In genomic region chr6:44245391-44245911, GRCh38 we compare ENCODE assay signal across 8 cellular contexts. TPM values are rescaled to one million over a fixed set of nuclear protein-coding genes. Genes with fewer than 3 reads are reported as not detected.
DNase-seq lines count a peak whose midpoint lies in the region; ATAC-seq, FAIRE-seq and TF ChIP-seq lines count a peak whose summit lies in the region.

No MANE protein-coding gene starts in this region.

- peak overlapping the region; percentile 99 for H3K27ac Mint-ChIP-seq in mesothelial cell of epicardium

- H3K9me3 ChIP-seq in cardiac muscle cell (ENCODE audit: low read depth) (no peaks in the 10 kb centered on the region), uterus (no peaks in the 10 kb centered on the region)

- H3K27me3 ChIP-seq in cardiac muscle cell: no peaks in the 10 kb centered on the region
- peaks cover 1% of the 10 kb centered on the region for H3K27me3 ChIP-seq in bronchial epithelial cell (ENCODE audit: control insufficient read depth, insufficient read depth, low read length)
- H3K27me3 ChIP-seq in uterus: no peaks in the 10 kb centered on the region

- H3K27ac ChIP-seq in cardiac muscle cell: no peak overlapping the region
- H3K27ac ChIP-seq in uterus: peak overlapping the region; percentile 99

- peaks cover 27% of the 10 kb centered on the region for H3K4me1 Mint-ChIP-seq in mesothelial cell of epicardium

- H3K36me3 ChIP-seq in cardiac muscle cell: peaks cover 17% of the 10 kb centered on the region
- peaks cover 9% of the 10 kb centered on the region for H3K36me3 ChIP-seq in bronchial epithelial cell (ENCODE audit: control insufficient read depth, insufficient read depth, low read length)
- H3K36me3 ChIP-seq in uterus: no peaks in the 10 kb centered on the region

- H3K4me1 ChIP-seq in cardiac muscle cell (ENCODE audit: low read depth) (peaks cover 8% of the 10 kb centered on the region), uterus (peaks cover 0 to 9% of the 10 kb centered on the region in 2 donors)

- no peak for TF ChIP-seq POLR2A in uterus (IDR thresholded peaks at IDR 0.05)

- intact Hi-C loops in left cardiac atrium (cut with DNase I): no loop called here
- intact Hi-C loops in uterus (cut with DNase I; ENCODE audit: low total_unique reads): no loop called here

- TF ChIP-seq CTCF in cardiac muscle cell (IDR thresholded peaks at IDR 0.05; ENCODE audit: low read depth, low read length): no peak
- no peak for TF ChIP-seq CTCF in bronchial epithelial cell (IDR thresholded peaks at IDR 0.05; ENCODE audit: insufficient read depth, low read length, severe bottlenecking)
- TF ChIP-seq CTCF in mesothelial cell of epicardium (IDR thresholded peaks at IDR 0.05; ENCODE audit: unreplicated experiment): no peak
- TF ChIP-seq CTCF in uterus (IDR thresholded peaks at IDR 0.05): no peak

- no peak for ATAC-seq in left cardiac atrium
- no peak for ATAC-seq in GM21381 (IDR thresholded peaks at IDR 0.05; ENCODE audit: unreplicated experiment)
- no peak for ATAC-seq in HG03196 (IDR thresholded peaks at IDR 0.05; ENCODE audit: unreplicated experiment)

- H3K4me3 Mint-ChIP-seq in mesothelial cell of epicardium: peak overlapping the region; percentile 98

- peaks cover 18% of the 10 kb centered on the region for H3K36me3 Mint-ChIP-seq in mesothelial cell of epicardium

- no peak for DNase-seq in cardiac muscle cell (ENCODE audit: low read depth in 1 of 2, low spot score in 1 of 2)
- DNase-seq in left cardiac atrium: no peak
- DNase-seq in bronchial epithelial cell (ENCODE audit: low read depth): no peak
- no peak for DNase-seq in mesothelial cell of epicardium (ENCODE audit: low spot score in 2 of 2, unreplicated experiment in 2 of 2)
- DNase-seq in uterus: no peak
- no peak for DNase-seq in hippocampal formation (lab: John Stamatoyannopoulos, UW)

- peak overlapping the region; percentile 93 for H3K4me3 ChIP-seq in cardiac muscle cell
- peak overlapping the region; percentile 59 for H3K4me3 ChIP-seq in bronchial epithelial cell (ENCODE audit: low read depth, low read length)
- H3K4me3 ChIP-seq in uterus: peak overlapping the region; percentile 98

- H3K27me3 Mint-ChIP-seq in mesothelial cell of epicardium (ENCODE audit: low read depth): no peaks in the 10 kb centered on the region

- FAIRE-seq in bronchial epithelial cell (lab: Jason Lieb, UNC): no peak

- H3K9me3 Mint-ChIP-seq in mesothelial cell of epicardium: no peaks in the 10 kb centered on the region

RNA-seq across cellular contexts. Expression of gene HSP90AB1, which starts 1.4 kb away (rescaled TPM):
- 865 and 876 TPM in 2 replicates for total RNA-seq in cardiac muscle cell
- polyA plus RNA-seq in cardiac muscle cell: 665 and 702 TPM in 2 replicates
- 100 to 1,000 TPM; 657 to 662 TPM for total RNA-seq in left cardiac atrium
- 200 and 396 TPM in 2 replicates for total RNA-seq in bronchial epithelial cell
- total RNA-seq in mesothelial cell of epicardium: 992 to 1,038 TPM (median 1,015 TPM) in 3 replicates
- total RNA-seq in uterus: 100 to 1,000 TPM; 336 to 897 (median 564) TPM

RNA-seq across cellular contexts. Expression of gene SLC35B2, which starts 11.9 kb away (rescaled TPM):
- total RNA-seq in cardiac muscle cell: 34.3 and 50.5 TPM in 2 replicates
- polyA plus RNA-seq in cardiac muscle cell: 44.4 and 63.3 TPM in 2 replicates
- 10 to 100 TPM; 23.3 to 29.9 TPM for total RNA-seq in left cardiac atrium
- 50.4 and 52.9 TPM in 2 replicates for total RNA-seq in bronchial epithelial cell
- total RNA-seq in mesothelial cell of epicardium: 33.4 to 38.2 TPM (median 37.1 TPM) in 3 replicates
- total RNA-seq in uterus: 10 to 100 TPM in 3 of 4 donors, 1 to 10 TPM in 1; 5.9 to 39.5 (median 28.5) TPM

RNA-seq across cellular contexts. Expression of gene NFKBIE, which starts 19.9 kb away (rescaled TPM):
- total RNA-seq in cardiac muscle cell: 23.8 and 34.2 TPM in 2 replicates
- polyA plus RNA-seq in cardiac muscle cell: 8.2 and 12.5 TPM in 2 replicates
- 1 to 10 TPM; 3.8 to 5.8 TPM for total RNA-seq in left cardiac atrium
- 3.3 and 5.3 TPM in 2 replicates for total RNA-seq in bronchial epithelial cell
- 8.9 to 9.7 TPM (median 9.2 TPM) in 3 replicates for total RNA-seq in mesothelial cell of epicardium
- total RNA-seq in uterus: 1 to 10 TPM; 1.3 to 5.9 (median 2.8) TPM

RNA-seq across cellular contexts. Expression of gene SLC29A1, which starts 22.1 kb away (rescaled TPM):
- total RNA-seq in cardiac muscle cell: 62.7 and 64.9 TPM in 2 replicates
- 85.4 and 88.7 TPM in 2 replicates for polyA plus RNA-seq in cardiac muscle cell
- 100 to 1,000 TPM; 115 to 130 TPM for total RNA-seq in left cardiac atrium
- 1.2 and 1.8 TPM in 2 replicates for total RNA-seq in bronchial epithelial cell
- total RNA-seq in mesothelial cell of epicardium: 13.2 to 13.9 TPM (median 13.9 TPM) in 3 replicates
- 100 to 1,000 TPM in 2 of 4 donors, 10 to 100 TPM in 2; 29.9 to 150 (median 95.1) TPM for total RNA-seq in uterus

RNA-seq across cellular contexts. Expression of gene TMEM151B, which starts 24.8 kb away (rescaled TPM):
- total RNA-seq in cardiac muscle cell (0.21 and 0.39 TPM in 2 replicates), left cardiac atrium (under 1 TPM in 1 of 2 donors, not detected in 1; 0.05 TPM), bronchial epithelial cell (not detected in 2 replicates), mesothelial cell of epicardium (0.45 to 0.80 TPM (median 0.56 TPM) in 3 replicates), uterus (under 1 TPM in 2 of 4 donors, not detected in 2; 0.09 to 0.21 TPM)
- 0.29 and 0.77 TPM in 2 replicates for polyA plus RNA-seq in cardiac muscle cell
